In genomic region chr3:12970684-12971083, GRCh38 we compare ENCODE assay signal across 16 cellular contexts.
DNase-seq lines count a peak whose midpoint lies in the region; ATAC-seq and TF ChIP-seq lines count a peak whose summit lies in the region.
"Had no signal": no experiment of that assay in that cellular context is flagged by ENCODE, and none has a peak within 500 bp of the region (broad histone marks: within the 10 kb centered on the region; RNA-seq: fewer than 3 reads in every experiment).

No MANE protein-coding gene starts in this region.

- H3K36me3 Mint-ChIP-seq in T-cell (peaks cover 7% of the 10 kb centered on the region), neural crest cell (ENCODE audit: low read depth) (no peaks in the 10 kb centered on the region), endothelial cell (ENCODE audit: low read depth, unreplicated experiment) (no peaks in the 10 kb centered on the region)

- no peak for ATAC-seq in T-cell (replicated peaks in 1 of 4)
- no peak for ATAC-seq in GM19467 (IDR thresholded peaks at IDR 0.05; ENCODE audit: unreplicated experiment)
- ATAC-seq: foreskin keratinocyte had no signal

- CTCF ChIA-PET in T-cell (lab: Charles Lee): interaction anchor here in 1 of 2 donors (1.0 kb wide), 1 partner anchor 14 kb away, joined by 3 read pairs; no protein-coding TSS in a partner anchor

- H3K9me3 Mint-ChIP-seq in T-cell (no peaks in the 10 kb centered on the region), neural crest cell (no peaks in the 10 kb centered on the region), endothelial cell (ENCODE audit: unreplicated experiment) (no peaks in the 10 kb centered on the region)
- H3K9me3 Mint-ChIP-seq: memory B cell had no signal

- H3K4me1 Mint-ChIP-seq in T-cell: peaks cover 66 to 73% (median 67%) of the 10 kb centered on the region in 3 donors
- peaks cover 31% of the 10 kb centered on the region for H3K4me1 Mint-ChIP-seq in neural crest cell
- H3K4me1 Mint-ChIP-seq in endothelial cell (ENCODE audit: unreplicated experiment): peaks cover 23% of the 10 kb centered on the region

- DNase-seq in SIG-M5 treated with dmso at 0.1 percent for 504 hours (lab: John Stamatoyannopoulos, UW; ENCODE audit: unreplicated experiment) (peak; percentile 33), SIG-M5 (lab: John Stamatoyannopoulos, UW) (no peak), NCI-H2029 treated with DMSO at 0.1 percent for 48 hours (lab: John Stamatoyannopoulos, UW) (peak; percentile 96), T-cell (no peak), neural crest cell (ENCODE audit: low read depth, low spot score) (no peak), endothelial cell (ENCODE audit: low spot score) (no peak), GF-D8 (lab: John Stamatoyannopoulos, UW) (no peak)
- DNase-seq: activated CD4-positive, alpha-beta T cell treated with anti-CD3 and anti-CD28 coated beads for 4 hours; activated T-cell treated with anti-CD3 and anti-CD28 coated beads, Interleukin-2, amount 50 U/mL, for 1 hour; Calu3; cerebellar nuclear complex; foreskin keratinocyte; sigmoid colon; upper lobe of left lung had no signal

- H3K27me3 Mint-ChIP-seq in T-cell (no peaks in the 10 kb centered on the region), neural crest cell (ENCODE audit: low read depth) (peaks cover 13% of the 10 kb centered on the region), endothelial cell (ENCODE audit: unreplicated experiment) (peaks cover 15% of the 10 kb centered on the region)
- H3K27me3 Mint-ChIP-seq: memory B cell had no signal

- no peak overlapping the region for H3K4me3 Mint-ChIP-seq in T-cell
- H3K4me3 Mint-ChIP-seq in neural crest cell: peak overlapping the region; percentile 19
- H3K4me3 Mint-ChIP-seq in endothelial cell (ENCODE audit: unreplicated experiment): no peak overlapping the region
- H3K4me3 Mint-ChIP-seq: memory B cell had no signal

- POLR2A ChIA-PET in T-cell (lab: Charles Lee): interaction anchor here in 1 of 2 donors (0.5 kb wide), 2 partner anchors 81 to 493 kb away, joined by 4 to 5 read pairs; no protein-coding TSS in a partner anchor

- TF ChIP-seq CTCF in neural crest cell (conservative IDR thresholded peaks at IDR 0.05) (no peak), endothelial cell (IDR thresholded peaks at IDR 0.05; ENCODE audit: unreplicated experiment) (no peak)

- H3K27ac Mint-ChIP-seq in T-cell (peak overlapping the region; percentile 41 to 63), neural crest cell (ENCODE audit: unreplicated experiment) (no peak overlapping the region), endothelial cell (ENCODE audit: unreplicated experiment) (no peak overlapping the region)
- H3K27ac Mint-ChIP-seq: memory B cell had no signal

Comparison
In these comparisons a context has a peak if more than half of its experiments do, and no peak if none do; other contexts are left out.
1. DNase-seq: peak in SIG-M5 treated with dmso at 0.1 percent for 504 hours (single experiment) and NCI-H2029 treated with DMSO at 0.1 percent for 48 hours (single experiment); none in SIG-M5 (single experiment), T-cell (0 of 34), neural crest cell (single experiment), endothelial cell (single experiment) and GF-D8 (single experiment).
2. H3K27ac Mint-ChIP-seq: peak in T-cell (2 of 2); none in neural crest cell (single experiment) and endothelial cell (single experiment).